In genomic region chr12:119051474-119051873, GRCh38 we compare ENCODE assay signal across 7 cellular contexts.
"Had no signal": no experiment of that assay in that cellular context is flagged by ENCODE, and none has a peak within 500 bp of the region (broad histone marks: within the 10 kb centered on the region; RNA-seq: fewer than 3 reads in every experiment).

No MANE protein-coding gene starts in this region.

- ATAC-seq: HepG2 had no signal

- H3K27ac ChIP-seq: HL-60, KMS-11 had no signal

- H3K4me2 ChIP-seq: KMS-11 had no signal

- H3K9ac ChIP-seq: KMS-11 had no signal

- DNase-seq: IMR-90, KBM-7, KG1 had no signal

- FAIRE-seq: HepG2, HTR-8/SVneo had no signal
